Comparison of ENCODE assay signal across 8 cellular contexts in the genomic region with DNA sequence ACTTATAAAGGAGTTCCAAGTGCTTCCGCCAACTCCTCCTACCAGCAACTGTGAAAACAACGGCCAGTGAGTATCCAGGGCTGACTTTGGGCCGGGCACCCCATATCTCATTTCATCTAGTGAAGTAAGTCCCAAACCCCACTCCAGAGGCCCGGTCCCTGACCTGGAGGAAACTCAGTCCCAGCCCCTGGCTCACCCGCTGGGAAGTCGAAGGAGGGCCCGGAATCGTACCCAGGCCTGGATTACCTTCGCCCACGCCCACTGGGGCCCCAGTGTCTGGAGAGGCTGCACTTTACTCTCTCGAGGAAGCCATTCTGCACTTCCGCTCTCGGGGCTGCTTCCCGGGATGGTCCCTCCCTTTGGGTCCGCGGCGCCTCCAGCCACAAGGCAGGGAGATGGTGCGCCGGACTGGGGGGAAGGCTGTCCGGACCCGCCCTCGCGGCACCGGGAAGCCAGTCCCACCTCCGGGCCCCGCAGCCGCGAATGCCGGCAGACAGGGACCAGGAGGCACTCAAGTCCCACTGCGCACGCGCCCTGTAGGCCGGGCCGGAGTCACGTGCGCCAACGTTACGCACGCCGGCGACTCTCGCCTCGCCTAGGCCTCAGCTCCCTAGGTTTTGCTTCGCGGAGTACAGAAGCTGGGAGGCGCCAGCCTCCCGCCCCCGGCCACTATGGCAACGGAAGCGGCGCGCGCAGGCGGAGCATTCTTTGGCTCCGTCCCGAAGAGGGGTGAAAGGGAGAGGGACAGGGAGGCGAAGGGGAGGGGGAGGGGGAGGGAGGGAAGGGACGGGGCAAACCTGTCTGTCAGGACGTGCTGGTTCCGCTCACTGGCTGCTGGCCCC. TPM values are rescaled to one million over a fixed set of nuclear protein-coding genes. Genes with fewer than 3 reads are reported as not detected.
DNase-seq lines count a peak whose midpoint lies in the region; ATAC-seq and TF ChIP-seq lines count a peak whose summit lies in the region.

A gene with protein sequence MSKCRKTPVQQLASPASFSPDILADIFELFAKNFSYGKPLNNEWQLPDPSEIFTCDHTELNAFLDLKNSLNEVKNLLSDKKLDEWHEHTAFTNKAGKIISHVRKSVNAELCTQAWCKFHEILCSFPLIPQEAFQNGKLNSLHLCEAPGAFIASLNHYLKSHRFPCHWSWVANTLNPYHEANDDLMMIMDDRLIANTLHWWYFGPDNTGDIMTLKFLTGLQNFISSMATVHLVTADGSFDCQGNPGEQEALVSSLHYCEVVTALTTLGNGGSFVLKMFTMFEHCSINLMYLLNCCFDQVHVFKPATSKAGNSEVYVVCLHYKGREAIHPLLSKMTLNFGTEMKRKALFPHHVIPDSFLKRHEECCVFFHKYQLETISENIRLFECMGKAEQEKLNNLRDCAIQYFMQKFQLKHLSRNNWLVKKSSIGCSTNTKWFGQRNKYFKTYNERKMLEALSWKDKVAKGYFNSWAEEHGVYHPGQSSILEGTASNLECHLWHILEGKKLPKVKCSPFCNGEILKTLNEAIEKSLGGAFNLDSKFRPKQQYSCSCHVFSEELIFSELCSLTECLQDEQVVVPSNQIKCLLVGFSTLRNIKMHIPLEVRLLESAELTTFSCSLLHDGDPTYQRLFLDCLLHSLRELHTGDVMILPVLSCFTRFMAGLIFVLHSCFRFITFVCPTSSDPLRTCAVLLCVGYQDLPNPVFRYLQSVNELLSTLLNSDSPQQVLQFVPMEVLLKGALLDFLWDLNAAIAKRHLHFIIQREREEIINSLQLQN (minus strand): TSS at position 513 of the 842 bp plus-strand sequence. CDS start 3,482 bp downstream, outside the sequence.

- in situ Hi-C loops in SK-MEL-5 (cut with HindIII; ENCODE audit: low pct_unique_long_range_greater_than_20kb, low sequenced_read_pairs): no loop called here

- WGBS in gastroesophageal sphincter (ENCODE audit: low coverage in 1 of 2), 2 donors: 0% methylated on average over 4 to 9 of the region's 60 CpGs

- peaks cover 7% of the 10 kb centered on the region for H3K27me3 Mint-ChIP-seq in activated naive CD4-positive, alpha-beta T cell treated with anti-CD3 and anti-CD28 coated beads for 36 hours (ENCODE audit: low read depth)

- no peaks in the 10 kb centered on the region for H3K9me3 ChIP-seq in gastroesophageal sphincter

- peak within 1 kb of the TSS; percentile 80 to 93 (median 89) for H3K27ac ChIP-seq in gastroesophageal sphincter

- peaks cover 9% of the 10 kb centered on the region for H3K4me1 Mint-ChIP-seq in activated naive CD4-positive, alpha-beta T cell treated with anti-CD3 and anti-CD28 coated beads for 36 hours (ENCODE audit: low read depth)

- H3K27ac Mint-ChIP-seq in activated naive CD4-positive, alpha-beta T cell treated with anti-CD3 and anti-CD28 coated beads for 36 hours: peak within 1 kb of the TSS; percentile 86

- TF ChIP-seq POLR2A in gastroesophageal sphincter (IDR thresholded peaks at IDR 0.05): peak; percentile 62 to 74

- peak within 1 kb of the TSS; percentile 68 to 79 for H3K4me3 ChIP-seq in gastroesophageal sphincter

- peaks cover 27% of the 10 kb centered on the region for H3K27me3 ChIP-seq in gastroesophageal sphincter

- CTCF ChIA-PET in HEK293T (lab: Yijun Ruan, JAX): no interaction called here
- CTCF ChIA-PET in activated naive CD4-positive, alpha-beta T cell treated with anti-CD3 and anti-CD28 coated beads for 36 hours (lab: Charles Lee): interaction anchor here (1.8 kb wide), 1 partner anchor 22 kb away, joined by 7 read pairs; no protein-coding TSS in a partner anchor

- POLR2A ChIA-PET in HEK293T (lab: Yijun Ruan, JAX): interaction anchor here (1.0 kb wide), 1 partner anchor 49 kb away, joined by 3 read pairs; no protein-coding TSS in a partner anchor

- peak; percentile 99 for ATAC-seq in gastroesophageal sphincter

- peaks cover 36% of the 10 kb centered on the region for H3K36me3 Mint-ChIP-seq in activated naive CD4-positive, alpha-beta T cell treated with anti-CD3 and anti-CD28 coated beads for 36 hours (ENCODE audit: low read depth)

- peaks cover 0 to 32% of the 10 kb centered on the region in 2 donors for H3K36me3 ChIP-seq in gastroesophageal sphincter

- intact Hi-C loops in activated naive CD4-positive, alpha-beta T cell treated with anti-CD3 and anti-CD28 coated beads for 36 hours (cut with micrococcal nuclease): loop anchor here (1.0 to 10.0 kb wide), 6 partner anchors 70 to 806 kb away; partner anchors contain the start of genes CALB2, DHX38, TXNL4B and VAC14

- peak; percentile 92 for DNase-seq in GF-D8 (lab: John Stamatoyannopoulos, UW)
- DNase-seq in HEK293T (ENCODE audit: extremely low spot score): peak; percentile 92
- DNase-seq in MV-4-11 (lab: John Stamatoyannopoulos, UW): peak; percentile 95
- DNase-seq in SK-MEL-5 (ENCODE audit: low read depth, low spot score): peak; percentile 94
- DNase-seq in activated naive CD4-positive, alpha-beta T cell treated with anti-CD3 and anti-CD28 coated beads for 36 hours: peak; percentile 93
- DNase-seq in non-pigmented ciliary epithelial cell (ENCODE audit: low read depth): peak; percentile 82
- DNase-seq in superior temporal gyrus (ENCODE audit: extremely low spot score): peak; percentile 94

- H3K9me3 Mint-ChIP-seq in activated naive CD4-positive, alpha-beta T cell treated with anti-CD3 and anti-CD28 coated beads for 36 hours: peaks cover 14% of the 10 kb centered on the region

- peaks cover 0 to 27% (median 0%) of the 10 kb centered on the region in 3 donors for H3K4me1 ChIP-seq in gastroesophageal sphincter

- no peak for TF ChIP-seq EP300 in gastroesophageal sphincter (IDR thresholded peaks at IDR 0.05)

- TF ChIP-seq CTCF in gastroesophageal sphincter (IDR thresholded peaks at IDR 0.05): peak in 1 of 4 experiments; percentile 46

- H3K4me3 Mint-ChIP-seq in activated naive CD4-positive, alpha-beta T cell treated with anti-CD3 and anti-CD28 coated beads for 36 hours: peak within 1 kb of the TSS; percentile 84

TF ChIP-seq in HEK293T, 16 proteins besides CTCF, POLR2A, EP300 and RAD21:
- TF ChIP-seq SUZ12 (IDR thresholded peaks at IDR 0.05) (no peak), L3MBTL2 (conservative IDR thresholded peaks at IDR 0.05) (peak; percentile 97), FOXK2 (IDR thresholded peaks at IDR 0.05) (no peak), BHLHE40 (IDR thresholded peaks at IDR 0.05; ENCODE audit: borderline replicate concordance) (no peak), FOXM1 (IDR thresholded peaks at IDR 0.05; ENCODE audit: borderline replicate concordance) (no peak), FOXA1 (IDR thresholded peaks at IDR 0.05) (no peak)
- TF ChIP-seq, protein P1, sequence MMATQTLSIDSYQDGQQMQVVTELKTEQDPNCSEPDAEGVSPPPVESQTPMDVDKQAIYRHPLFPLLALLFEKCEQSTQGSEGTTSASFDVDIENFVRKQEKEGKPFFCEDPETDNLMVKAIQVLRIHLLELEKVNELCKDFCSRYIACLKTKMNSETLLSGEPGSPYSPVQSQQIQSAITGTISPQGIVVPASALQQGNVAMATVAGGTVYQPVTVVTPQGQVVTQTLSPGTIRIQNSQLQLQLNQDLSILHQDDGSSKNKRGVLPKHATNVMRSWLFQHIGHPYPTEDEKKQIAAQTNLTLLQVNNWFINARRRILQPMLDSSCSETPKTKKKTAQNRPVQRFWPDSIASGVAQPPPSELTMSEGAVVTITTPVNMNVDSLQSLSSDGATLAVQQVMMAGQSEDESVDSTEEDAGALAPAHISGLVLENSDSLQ (IDR thresholded peaks at IDR 0.05): no peak

RNA-seq across cellular contexts. Expression of the gene that starts here (rescaled TPM):
- total RNA-seq in SK-MEL-5 (2014; rRNA removed; shearing (Covaris generic)): 30.3 and 30.7 TPM in 2 replicates
- 15.4 and 16.5 TPM in 2 replicates for polyA plus RNA-seq in SK-MEL-5 (2015; cell fraction: cytosol; rRNA removed)
- polyA plus RNA-seq in SK-MEL-5 (2015; cell fraction: nucleus; rRNA removed): 43.4 and 69.5 TPM in 2 replicates
- 10 to 100 TPM; 14.4 to 15.1 TPM for total RNA-seq in activated naive CD4-positive, alpha-beta T cell treated with anti-CD3 and anti-CD28 coated beads for 36 hours
- total RNA-seq in gastroesophageal sphincter: 10 to 100 TPM; 10.6 to 30.2 (median 22.7) TPM

Comparison
In these comparisons a context has a peak if more than half of its experiments do, and no peak if none do; other contexts are left out.
1. Peak in every context shown above with its lines: DNase-seq, ATAC-seq, H3K4me3 ChIP-seq and H3K27ac ChIP-seq.